23 cellular contexts compared by ENCODE assay signal in the genomic region with DNA sequence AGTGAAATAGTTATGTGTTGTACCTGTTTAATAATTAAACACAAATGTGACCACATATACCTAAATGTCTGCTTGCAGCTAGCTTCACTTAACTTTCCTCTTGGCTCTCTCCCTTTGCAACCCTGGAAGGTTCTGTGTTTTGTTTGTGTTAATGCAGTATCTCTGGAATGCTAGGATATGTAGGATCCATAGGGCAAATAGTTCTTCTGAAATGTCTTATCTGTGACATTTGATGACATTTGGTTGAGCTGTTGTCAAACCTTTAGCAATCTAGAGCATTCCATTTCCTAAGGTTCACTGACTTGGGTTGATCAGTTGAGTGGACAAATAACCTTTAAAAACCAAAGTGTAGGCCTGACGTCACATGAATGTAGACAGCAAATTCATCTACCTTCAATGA. TPM values are rescaled to one million over a fixed set of nuclear protein-coding genes. Genes with fewer than 3 reads are reported as not detected.
A peak's percentile ranks its signal among the peaks of the same experiment; 100 is the strongest.
DNase-seq lines count a peak whose midpoint lies in the region; ATAC-seq and TF ChIP-seq lines count a peak whose summit lies in the region.
"Had no signal": no experiment of that assay in that cellular context is flagged by ENCODE, and none has a peak within 500 bp of the region (broad histone marks: within the 10 kb centered on the region; RNA-seq: fewer than 3 reads in every experiment).

No MANE protein-coding gene starts in this region.

- H3K4me1 Mint-ChIP-seq in progenitor cell of endocrine pancreas (ENCODE audit: low read depth) (peaks cover 22% of the 10 kb centered on the region), HFFc6 (ENCODE audit: low read depth) (peaks cover 32% of the 10 kb centered on the region)
- H3K4me1 Mint-ChIP-seq: activated naive CD8-positive, alpha-beta T cell treated with anti-CD3 and anti-CD28 coated beads for 36 hours; natural killer cell had no signal

- no peak for ATAC-seq in GM21526 (IDR thresholded peaks at IDR 0.05; ENCODE audit: low FRiP score, unreplicated experiment)
- ATAC-seq: natural killer cell, Panc1 had no signal

- H3K4me3 Mint-ChIP-seq in progenitor cell of endocrine pancreas (ENCODE audit: low read depth) (no peak overlapping the region), HFFc6 (no peak overlapping the region)
- H3K4me3 Mint-ChIP-seq: activated naive CD8-positive, alpha-beta T cell treated with anti-CD3 and anti-CD28 coated beads for 36 hours; natural killer cell had no signal

- H3K36me3 Mint-ChIP-seq in progenitor cell of endocrine pancreas (ENCODE audit: insufficient read depth), result peaks cover 34% of the 10 kb centered on the region
- H3K36me3 Mint-ChIP-seq in HFFc6 (ENCODE audit: low read depth), result peaks cover 27% of the 10 kb centered on the region
- H3K36me3 Mint-ChIP-seq: natural killer cell had no signal

- DNase-seq in GM13977 (ENCODE audit: low spot score), result peak; percentile 33
- peak; percentile 39 for DNase-seq in HuH-7.5 (ENCODE audit: low spot score)
- DNase-seq in kidney glomerular epithelial cell (lab: John Stamatoyannopoulos, UW), result peak; percentile 72
- no peak for DNase-seq in progenitor cell of endocrine pancreas (ENCODE audit: low spot score, unreplicated experiment)
- no peak for DNase-seq in HFFc6
- no peak for DNase-seq in cerebellar nuclear complex (lab: John Stamatoyannopoulos, UW)
- no peak for DNase-seq in NAMALWA (ENCODE audit: low spot score)
- DNase-seq: activated CD4-positive, alpha-beta T cell treated with anti-CD3 and anti-CD28 coated beads for 1 hour; activated naive CD8-positive, alpha-beta T cell treated with anti-CD3 and anti-CD28 coated beads for 36 hours; aorta; colonic mucosa; DMS79 treated with DMSO at 0.1 percent for 48 hours; effector CD4-positive, alpha-beta T cell; GDM1; H7; natural killer cell; NCI-H2107; NCI-H748 treated with DMSO at 0.1 percent for 48 hours; occipital lobe; SIG-M5; stimulated activated naive CD4-positive, alpha-beta T cell had no signal

- H3K27ac Mint-ChIP-seq in progenitor cell of endocrine pancreas (peak overlapping the region; percentile 78), HFFc6 (no peak overlapping the region)
- H3K27ac Mint-ChIP-seq: activated naive CD8-positive, alpha-beta T cell treated with anti-CD3 and anti-CD28 coated beads for 36 hours; natural killer cell had no signal

- TF ChIP-seq CTCF in GM13977 (IDR thresholded peaks at IDR 0.05; ENCODE audit: extremely low read depth, insufficient read depth, missing control alignments) (no peak), progenitor cell of endocrine pancreas (IDR thresholded peaks at IDR 0.05; ENCODE audit: unreplicated experiment) (no peak), HFFc6 (IDR thresholded peaks at IDR 0.05) (no peak)

- H3K27me3 Mint-ChIP-seq in progenitor cell of endocrine pancreas (no peaks in the 10 kb centered on the region), HFFc6 (ENCODE audit: insufficient read depth) (no peaks in the 10 kb centered on the region; the same call in 1 of the 2 replicates)

- H3K9me3 Mint-ChIP-seq in progenitor cell of endocrine pancreas (ENCODE audit: low read depth) (peaks cover 9% of the 10 kb centered on the region), HFFc6 (peaks cover 4% of the 10 kb centered on the region; the same call in 1 of the 2 replicates)
- H3K9me3 Mint-ChIP-seq: natural killer cell had no signal

- in situ Hi-C loops in GM13977 (cut with MboI; ENCODE audit: low pct_unique_long_range_greater_than_20kb, low sequenced_read_pairs, unreplicated experiment), result no loop called here

RNA-seq across cellular contexts. Expression of gene CTNNA1, which starts 21.8 kb away (rescaled TPM):
- total RNA-seq in progenitor cell of endocrine pancreas, result 384 and 394 TPM in 2 replicates
- 100 to 1,000 TPM; 282 to 342 (median 292) TPM for total RNA-seq in HFFc6 (2021; fragmentation: NEBNext Ultra II Directional; extraction: Animal tissue kit (Norgen Biotek cat#: 25700))

Comparison
In these comparisons a context has a peak if more than half of its experiments do, and no peak if none do; other contexts are left out.
1. DNase-seq: peak in GM13977 (single experiment), HuH-7.5 (single experiment) and kidney glomerular epithelial cell (single experiment); none in progenitor cell of endocrine pancreas (single experiment), HFFc6 (single experiment), cerebellar nuclear complex (0 of 2) and NAMALWA (single experiment).